In the genomic region with DNA sequence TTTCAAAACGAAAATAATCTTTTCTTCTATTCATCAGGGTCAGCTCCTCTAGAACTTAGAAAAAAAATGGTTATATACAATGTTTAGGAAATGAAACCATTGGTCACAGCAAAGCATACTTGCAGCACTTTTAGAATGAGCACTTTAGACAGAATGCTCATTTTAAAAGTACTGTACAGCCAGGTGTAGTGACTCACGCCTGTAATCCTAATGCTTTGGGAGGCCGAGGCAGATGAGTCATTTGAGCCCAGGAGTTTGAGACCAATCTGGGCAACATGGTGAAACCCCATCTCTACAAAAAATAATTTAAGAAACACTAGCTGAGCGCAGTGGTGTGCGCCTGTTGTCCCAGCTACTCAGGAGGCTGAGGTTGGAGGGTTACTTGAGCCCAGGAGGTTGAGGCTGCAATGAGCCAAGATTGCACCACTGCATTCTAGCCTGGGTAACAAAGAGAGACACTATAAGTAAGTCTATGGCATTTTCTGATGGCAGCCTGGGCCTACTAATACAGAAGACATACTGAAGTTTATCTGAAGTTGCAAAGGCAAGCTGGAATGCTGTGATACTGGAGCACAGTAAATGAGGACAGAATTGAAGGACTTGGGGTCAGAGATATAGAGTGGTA, we compare ENCODE assay signal across 8 cellular contexts. TPM values are rescaled to one million over a fixed set of nuclear protein-coding genes. Genes with fewer than 3 reads are reported as not detected.
DNase-seq lines count a peak whose midpoint lies in the region; ATAC-seq, FAIRE-seq and TF ChIP-seq lines count a peak whose summit lies in the region.

No MANE protein-coding gene starts in this region.

- H2AFZ ChIP-seq in K562 (ENCODE audit: low read depth, low read length) = peak overlapping the region; percentile 58

- peaks cover 3 to 39% of the 10 kb centered on the region in 2 experiments; a peak in 4 of 5 replicates for H3K4me1 ChIP-seq in K562 (replicated peaks in 1 of 2; ENCODE audit: control insufficient read depth in 2 of 2, insufficient read depth in 2 of 2, low read length in 2 of 2)
- peaks cover 7 to 11% of the 10 kb centered on the region in 2 donors for H3K4me1 ChIP-seq in thyroid gland

- no peak for TF ChIP-seq POLR2A in K562 (conservative IDR thresholded peaks at IDR 0.05)
- TF ChIP-seq POLR2A in thyroid gland (IDR thresholded peaks at IDR 0.05) = no peak

- peak overlapping the region; percentile 1; the same call in 1 of the 3 replicates for H3K27ac ChIP-seq in K562 (ENCODE audit: extremely low read depth, low read depth, low read length)
- H3K27ac ChIP-seq in thyroid gland = no peak overlapping the region

- H3K9me3 Mint-ChIP-seq in natural killer cell = no peaks in the 10 kb centered on the region

- CTCF ChIA-PET in K562 (lab: Yijun Ruan, JAX; ENCODE audit: low intra/inter-chr PET ratio) = no interaction called here

- 0 out of 2 replicates have a peak overlapping the region, but pooled peaks have one; percentile 4 for H3K4me2 ChIP-seq in K562 (ENCODE audit: insufficient read depth, low read length)

- no peak overlapping the region for H3K27ac Mint-ChIP-seq in natural killer cell

- H3K9ac ChIP-seq in K562 (ENCODE audit: insufficient read depth in 1 of 2, low read depth in 2 of 2, low read length in 2 of 2) = no peak overlapping the region

- peaks cover 0 to 4% of the 10 kb centered on the region in 2 donors for H3K4me1 Mint-ChIP-seq in natural killer cell

- FAIRE-seq in K562 (lab: Jason Lieb, UNC) = peak; percentile 60

- H3K27me3 ChIP-seq in K562 (ENCODE audit: control insufficient read depth in 2 of 2, insufficient read depth in 2 of 2, low read length in 2 of 2) = no peaks in the 10 kb centered on the region
- H3K27me3 ChIP-seq in thyroid gland = no peaks in the 10 kb centered on the region

- intact Hi-C loops in K562 (cut with micrococcal nuclease) = no loop called here
- intact Hi-C loops in thyroid gland (cut with DNase I) = no loop called here
- intact Hi-C loops in natural killer cell (cut with micrococcal nuclease) = no loop called here

- WGBS in K562 (ENCODE audit: insufficient coverage, low coverage, missing lambda C conversion rate) = 47% methylated on average over 5 of the region's 5 CpGs
- 92 to 94% methylated on average over 5 of the region's 5 CpGs for WGBS in thyroid gland, 2 donors

- H3K27me3 Mint-ChIP-seq in natural killer cell (ENCODE audit: low read depth in 2 of 2) = no peaks in the 10 kb centered on the region

- H3K4me3 ChIP-seq in K562 (no peak overlapping the region), thyroid gland (replicated peaks in 1 of 3) (no peak overlapping the region)

- no peak for TF ChIP-seq RAD21 in K562 (CRISPR knock-in tag; conservative IDR thresholded peaks at IDR 0.05 in 1 of 2, IDR thresholded peaks at IDR 0.05 in 1 of 2)

- no peaks in the 10 kb centered on the region for H3K36me3 ChIP-seq in K562 (ENCODE audit: control insufficient read depth, insufficient read depth, low read length)
- no peaks in the 10 kb centered on the region for H3K36me3 ChIP-seq in thyroid gland

- TF ChIP-seq CTCF in GM13977 (IDR thresholded peaks at IDR 0.05; ENCODE audit: extremely low read depth, insufficient read depth, missing control alignments) = no peak
- TF ChIP-seq CTCF in GM20000 (IDR thresholded peaks at IDR 0.05; ENCODE audit: extremely low read depth, missing control alignments) = no peak
- no peak for TF ChIP-seq CTCF in K562 (IDR thresholded peaks at IDR 0.05 in 2 of 3, conservative IDR thresholded peaks at IDR 0.05 in 1 of 3; ENCODE audit: insufficient read depth in 2 of 3, low read depth in 1 of 3, low read length in 3 of 3)
- no peak for TF ChIP-seq CTCF in thyroid gland (IDR thresholded peaks at IDR 0.05)
- TF ChIP-seq CTCF in natural killer cell (IDR thresholded peaks at IDR 0.05) = no peak

- DNase-seq in GM13977 (ENCODE audit: low spot score) (peak; percentile 42), GM20000 (ENCODE audit: low spot score) (peak; percentile 22), K562 (ENCODE audit: extremely low read depth in 1 of 4, low spot score in 3 of 4) (peak in 1 of 4 experiments; percentile 60), thyroid gland (no peak), natural killer cell (no peak), COLO668 (lab: John Stamatoyannopoulos, UW; ENCODE audit: unreplicated experiment) (no peak), DMS79 (lab: John Stamatoyannopoulos, UW) (no peak)

- no peak for TF ChIP-seq EP300 in K562 (IDR thresholded peaks at IDR 0.05; ENCODE audit: low read length)

- no peaks in the 10 kb centered on the region for H4K20me1 ChIP-seq in K562 (replicated peaks; ENCODE audit: control insufficient read depth, insufficient read depth, low read length)

- peak; percentile 88 for ATAC-seq in HG03103 (IDR thresholded peaks at IDR 0.05; ENCODE audit: low read depth, unreplicated experiment)
- peak; percentile 26; the same call in 2 of the 3 replicates for ATAC-seq in K562
- no peak for ATAC-seq in natural killer cell

- no TSS peak for BruUV-seq in K562 (replicated peaks; lab: Mats Ljungman, UMichigan)

- H3K9me1 ChIP-seq in K562 (ENCODE audit: control insufficient read depth, insufficient read depth, low read length) = no peaks in the 10 kb centered on the region

- no peaks in the 10 kb centered on the region for H3K36me3 Mint-ChIP-seq in natural killer cell

- in situ Hi-C loops in GM13977 (cut with MboI; ENCODE audit: low pct_unique_long_range_greater_than_20kb, low sequenced_read_pairs, unreplicated experiment) = no loop called here
- in situ Hi-C loops in K562 (cut with MboI) = no loop called here

- no peaks in the 10 kb centered on the region for H3K79me2 ChIP-seq in K562 (ENCODE audit: control insufficient read depth, insufficient read depth, low read length)

- no peak overlapping the region for H3K4me3 Mint-ChIP-seq in natural killer cell

- H3K9me3 ChIP-seq in K562 (replicated peaks; ENCODE audit: control insufficient read depth, insufficient read depth, low read depth, low read length) = no peaks in the 10 kb centered on the region
- no peaks in the 10 kb centered on the region for H3K9me3 ChIP-seq in thyroid gland

- POLR2A ChIA-PET in K562 (lab: Yijun Ruan, JAX) = interaction anchor here (1.1 kb wide), 1 partner anchor 124 kb away, joined by 4 read pairs; no protein-coding TSS in a partner anchor

TF ChIP-seq in K562, 482 proteins besides CTCF, POLR2A, EP300 and RAD21 (continues in another document):
- TF ChIP-seq ESRRB (CRISPR knock-in tag; IDR thresholded peaks at IDR 0.05; ENCODE audit: borderline replicate concordance) = no peak
- TF ChIP-seq ATF7 (IDR thresholded peaks at IDR 0.05) = no peak
- TF ChIP-seq TAF7 (tag; IDR thresholded peaks at IDR 0.05) = no peak
- TF ChIP-seq, protein P1, sequence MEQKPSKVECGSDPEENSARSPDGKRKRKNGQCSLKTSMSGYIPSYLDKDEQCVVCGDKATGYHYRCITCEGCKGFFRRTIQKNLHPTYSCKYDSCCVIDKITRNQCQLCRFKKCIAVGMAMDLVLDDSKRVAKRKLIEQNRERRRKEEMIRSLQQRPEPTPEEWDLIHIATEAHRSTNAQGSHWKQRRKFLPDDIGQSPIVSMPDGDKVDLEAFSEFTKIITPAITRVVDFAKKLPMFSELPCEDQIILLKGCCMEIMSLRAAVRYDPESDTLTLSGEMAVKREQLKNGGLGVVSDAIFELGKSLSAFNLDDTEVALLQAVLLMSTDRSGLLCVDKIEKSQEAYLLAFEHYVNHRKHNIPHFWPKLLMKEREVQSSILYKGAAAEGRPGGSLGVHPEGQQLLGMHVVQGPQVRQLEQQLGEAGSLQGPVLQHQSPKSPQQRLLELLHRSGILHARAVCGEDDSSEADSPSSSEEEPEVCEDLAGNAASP (IDR thresholded peaks at IDR 0.05) = no peak
- TF ChIP-seq SMARCC2 (IDR thresholded peaks at IDR 0.05; ENCODE audit: low read depth) = peak; percentile 40; the same call in 1 of the 2 replicates
- no peak for TF ChIP-seq ZNF143 (CRISPR knock-in tag; IDR thresholded peaks at IDR 0.05)
- peak; percentile 34; the same call in 1 of the 2 replicates for TF ChIP-seq CBFA2T2 (conservative IDR thresholded peaks at IDR 0.05)
- no peak for TF ChIP-seq ZNF165 (CRISPR knock-in tag; IDR thresholded peaks at IDR 0.05; ENCODE audit: borderline replicate concordance)
- TF ChIP-seq ADNP (tag; IDR thresholded peaks at IDR 0.05) = no peak
- TF ChIP-seq, protein P2, sequence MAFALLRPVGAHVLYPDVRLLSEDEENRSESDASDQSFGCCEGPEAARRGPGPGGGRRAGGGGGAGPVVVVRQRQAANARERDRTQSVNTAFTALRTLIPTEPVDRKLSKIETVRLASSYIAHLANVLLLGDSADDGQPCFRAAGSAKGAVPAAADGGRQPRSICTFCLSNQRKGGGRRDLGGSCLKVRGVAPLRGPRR (CRISPR knock-in tag; IDR thresholded peaks at IDR 0.05) = no peak
- no peak for TF ChIP-seq CBX5 (IDR thresholded peaks at IDR 0.05; ENCODE audit: borderline replicate concordance, low read depth)
- TF ChIP-seq ZNF507 (tag; conservative IDR thresholded peaks at IDR 0.05) = no peak
- no peak for TF ChIP-seq BMI1 (IDR thresholded peaks at IDR 0.05; ENCODE audit: low read length)

RNA-seq across cellular contexts. Expression of a gene that starts 48.9 kb away (rescaled TPM):
- total RNA-seq in K562 (2011; cell fraction: chromatin; rRNA removed; ENCODE audit: low replicate concordance) = 16.4 and 77.7 TPM in 2 replicates
- total RNA-seq in K562 (2011; cell fraction: nucleolus; rRNA removed) = 11.0 and 16.2 TPM in 2 replicates
- 31.3 and 61.9 TPM in 2 replicates for total RNA-seq in K562 (2011; cell fraction: nucleoplasm; rRNA removed)
- total RNA-seq in K562 (2014; rRNA removed) = 7.2 and 9.2 TPM in 2 replicates
- total RNA-seq in K562 (2014; rRNA removed; fragmentation: Illumina TruSeq; extraction: Trizol) = 20.1 and 24.4 TPM in 2 replicates
- 17.1 and 19.4 TPM in 2 replicates for total RNA-seq in K562 (2015; rRNA removed; fragmentation: Illumina TruSeq; extraction: Trizol)
- 17.6 and 23.5 TPM in 2 replicates for total RNA-seq in K562 (2021)
- polyA plus RNA-seq in K562 (2011; rRNA removed) = 29.5 and 30.6 TPM in 2 replicates
- polyA plus RNA-seq in K562 (2011; cell fraction: cytosol; rRNA removed) = 10.0 and 21.1 TPM in 2 replicates
- 27.1 and 38.8 TPM in 2 replicates for polyA plus RNA-seq in K562 (2011; cell fraction: nucleus; rRNA removed)
- polyA plus RNA-seq in K562 (2012) = 13.6 and 33.7 TPM in 2 replicates
- 26.8 and 33.2 TPM in 2 replicates for polyA plus RNA-seq in K562 (2014; fragmentation: Illumina TruSeq; extraction: Trizol)
- polyA plus RNA-seq in K562 (2014; fragmentation: Nextera tagmentation; extraction: Ambion mirVana) = 1 to 10 TPM; 7.3 to 7.7 TPM
- 30.4 and 31.6 TPM in 2 replicates for polyA plus RNA-seq in K562 (2014; rRNA removed)
- 44.2 and 52.3 TPM in 2 replicates for polyA minus RNA-seq in K562 (2011; rRNA and poly(A)+ RNA removed)
- polyA minus RNA-seq in K562 (2011; cell fraction: cytosol; rRNA and poly(A)+ RNA removed) = 11.2 and 14.7 TPM in 2 replicates
- polyA minus RNA-seq in K562 (2011; cell fraction: nucleus; rRNA and poly(A)+ RNA removed) = 63.7 and 116 TPM in 2 replicates
- total RNA-seq in thyroid gland = 10 to 100 TPM; 19.5 to 34.2 (median 21.5) TPM
- total RNA-seq in natural killer cell = 10 to 100 TPM; 44.4 to 49.2 (median 45.7) TPM

Comparison
In these comparisons a context has a peak if more than half of its experiments do, and no peak if none do; other contexts are left out.
1. DNase-seq: peak in GM13977 (single experiment) and GM20000 (single experiment); none in thyroid gland (0 of 2), natural killer cell (single experiment), COLO668 (single experiment) and DMS79 (single experiment).
2. ATAC-seq: peak in HG03103 (single experiment) and K562 (single experiment); none in natural killer cell (0 of 3).